ENCODE assay signal across 2 cellular contexts in the genomic region with DNA sequence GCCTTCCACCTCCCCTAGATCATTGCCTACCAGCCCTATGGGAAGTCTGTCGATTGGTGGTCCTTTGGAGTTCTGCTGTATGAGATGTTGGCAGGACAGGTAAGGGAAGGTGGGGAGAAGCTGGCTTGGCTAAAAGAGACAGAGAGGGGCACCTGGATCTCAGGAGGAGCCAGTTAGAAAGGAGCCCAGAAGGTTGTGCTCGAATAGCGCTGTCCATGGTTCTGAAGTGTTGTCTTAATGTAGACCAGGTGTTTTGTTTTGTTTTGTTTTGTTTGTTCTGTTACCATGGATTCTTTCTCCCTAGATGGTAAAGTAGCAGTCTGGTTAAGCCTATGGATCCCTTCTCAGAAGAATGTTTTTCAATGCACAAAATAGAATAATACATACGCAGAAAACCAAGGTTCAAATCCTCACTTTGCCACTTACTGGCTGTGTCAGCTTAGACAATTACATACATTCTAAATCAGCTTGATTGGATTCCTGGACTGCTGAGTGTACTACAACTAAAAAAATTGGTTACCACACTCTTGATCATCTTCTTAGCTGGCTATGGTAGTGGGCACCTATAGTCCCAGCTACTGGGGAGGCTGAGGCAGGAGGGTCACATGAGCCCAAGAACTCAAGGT.
TF ChIP-seq lines count a peak whose summit lies in the region.

No MANE protein-coding gene starts in this region.

TF ChIP-seq in A549, 52 proteins besides CTCF, POLR2A, EP300 and RAD21 (continued from another document):
- TF ChIP-seq, protein P1, sequence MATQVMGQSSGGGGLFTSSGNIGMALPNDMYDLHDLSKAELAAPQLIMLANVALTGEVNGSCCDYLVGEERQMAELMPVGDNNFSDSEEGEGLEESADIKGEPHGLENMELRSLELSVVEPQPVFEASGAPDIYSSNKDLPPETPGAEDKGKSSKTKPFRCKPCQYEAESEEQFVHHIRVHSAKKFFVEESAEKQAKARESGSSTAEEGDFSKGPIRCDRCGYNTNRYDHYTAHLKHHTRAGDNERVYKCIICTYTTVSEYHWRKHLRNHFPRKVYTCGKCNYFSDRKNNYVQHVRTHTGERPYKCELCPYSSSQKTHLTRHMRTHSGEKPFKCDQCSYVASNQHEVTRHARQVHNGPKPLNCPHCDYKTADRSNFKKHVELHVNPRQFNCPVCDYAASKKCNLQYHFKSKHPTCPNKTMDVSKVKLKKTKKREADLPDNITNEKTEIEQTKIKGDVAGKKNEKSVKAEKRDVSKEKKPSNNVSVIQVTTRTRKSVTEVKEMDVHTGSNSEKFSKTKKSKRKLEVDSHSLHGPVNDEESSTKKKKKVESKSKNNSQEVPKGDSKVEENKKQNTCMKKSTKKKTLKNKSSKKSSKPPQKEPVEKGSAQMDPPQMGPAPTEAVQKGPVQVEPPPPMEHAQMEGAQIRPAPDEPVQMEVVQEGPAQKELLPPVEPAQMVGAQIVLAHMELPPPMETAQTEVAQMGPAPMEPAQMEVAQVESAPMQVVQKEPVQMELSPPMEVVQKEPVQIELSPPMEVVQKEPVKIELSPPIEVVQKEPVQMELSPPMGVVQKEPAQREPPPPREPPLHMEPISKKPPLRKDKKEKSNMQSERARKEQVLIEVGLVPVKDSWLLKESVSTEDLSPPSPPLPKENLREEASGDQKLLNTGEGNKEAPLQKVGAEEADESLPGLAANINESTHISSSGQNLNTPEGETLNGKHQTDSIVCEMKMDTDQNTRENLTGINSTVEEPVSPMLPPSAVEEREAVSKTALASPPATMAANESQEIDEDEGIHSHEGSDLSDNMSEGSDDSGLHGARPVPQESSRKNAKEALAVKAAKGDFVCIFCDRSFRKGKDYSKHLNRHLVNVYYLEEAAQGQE (IDR thresholded peaks at IDR 0.05), result peak; percentile 97
- no peak for TF ChIP-seq RARB (CRISPR knock-in tag; IDR thresholded peaks at IDR 0.05)

TF ChIP-seq in GM23338, 12 proteins besides CTCF, POLR2A, EP300 and RAD21:
- TF ChIP-seq, protein P1 (IDR thresholded peaks at IDR 0.05; ENCODE audit: unreplicated experiment), result peak; percentile 90
- no peak for TF ChIP-seq POLR2AphosphoS5 (IDR thresholded peaks at IDR 0.05; ENCODE audit: low read depth)
- TF ChIP-seq STAT1 (IDR thresholded peaks at IDR 0.05; ENCODE audit: unreplicated experiment), result no peak
- no peak for TF ChIP-seq CREB1 (CRISPR knock-in tag; IDR thresholded peaks at IDR 0.05; ENCODE audit: low read depth)
- no peak for TF ChIP-seq NANOG (IDR thresholded peaks at IDR 0.05; ENCODE audit: borderline replicate concordance)
- TF ChIP-seq ZNF114 (CRISPR knock-in tag; IDR thresholded peaks at IDR 0.05), result no peak
- TF ChIP-seq ZNF331 (CRISPR knock-in tag; IDR thresholded peaks at IDR 0.05; ENCODE audit: low read depth), result no peak
